8 cellular contexts compared by ENCODE assay signal in genomic region chr6:12605888-12606345, GRCh38.
DNase-seq lines count a peak whose midpoint lies in the region; ATAC-seq and TF ChIP-seq lines count a peak whose summit lies in the region.

No MANE protein-coding gene starts in this region.

- H3K9ac ChIP-seq in neural cell (ENCODE audit: low read length), result no peak overlapping the region

- TF ChIP-seq RAD21 in neural cell (conservative IDR thresholded peaks at IDR 0.05), result peak; percentile 71

- H3K9me3 ChIP-seq in neural cell (ENCODE audit: low read length), result no peaks in the 10 kb centered on the region
- H3K9me3 ChIP-seq in vagina, result no peaks in the 10 kb centered on the region

- ATAC-seq in GM18520 (IDR thresholded peaks at IDR 0.05; ENCODE audit: unreplicated experiment), result peak; percentile 39
- peak; percentile 33 for ATAC-seq in HG03097 (IDR thresholded peaks at IDR 0.05; ENCODE audit: low FRiP score, unreplicated experiment)
- ATAC-seq in activated CD4-positive, alpha-beta T cell treated with anti-CD3 and anti-CD28 coated beads for 36 hours, result peak; percentile 81

- H3K4me1 ChIP-seq in vagina, result peaks cover 11% of the 10 kb centered on the region

- no peaks in the 10 kb centered on the region for H4K20me1 ChIP-seq in neural cell (ENCODE audit: insufficient read depth)

- POLR2A ChIA-PET in activated CD4-positive, alpha-beta T cell treated with anti-CD3 and anti-CD28 coated beads for 36 hours (lab: Charles Lee), result no interaction called here

- H3K27ac ChIP-seq in neural cell (ENCODE audit: low read length) (no peak overlapping the region), vagina (no peak overlapping the region)

- intact Hi-C loops in activated CD4-positive, alpha-beta T cell treated with anti-CD3 and anti-CD28 coated beads for 36 hours (cut with DNase I, micrococcal nuclease), result loop anchor here (1.0 to 10.0 kb wide), 5 partner anchors 314 to 1021 kb away; partner anchors contain the start of gene EDN1 (in 2 of the 2)
- intact Hi-C loops in vagina (cut with DNase I), result loop anchor here (10.0 kb wide), 1 partner anchor 311 kb away; the partner anchor contains the start of gene EDN1

- H2AFZ ChIP-seq in neural cell (ENCODE audit: low read depth, low read length), result no peak overlapping the region

- no peak overlapping the region for H3K4me3 ChIP-seq in neural cell (ENCODE audit: low read length)
- H3K4me3 ChIP-seq in vagina, result no peak overlapping the region

- H3K36me3 ChIP-seq in neural cell (ENCODE audit: insufficient read depth, low read length), result no peaks in the 10 kb centered on the region
- no peaks in the 10 kb centered on the region for H3K36me3 ChIP-seq in vagina

- CTCF ChIA-PET in activated CD4-positive, alpha-beta T cell treated with anti-CD3 and anti-CD28 coated beads for 36 hours (lab: Charles Lee), result interaction anchor here (0.7 to 3.0 kb wide), 11 partner anchors 10 to 1014 kb away, joined by 3 to 25 read pairs (median 3); partner anchors contain the start of gene EDN1

- no peaks in the 10 kb centered on the region for H3K9me3 Mint-ChIP-seq in activated CD4-positive, alpha-beta T cell treated with anti-CD3 and anti-CD28 coated beads for 36 hours (ENCODE audit: low read depth)

- H3K4me3 Mint-ChIP-seq in activated CD4-positive, alpha-beta T cell treated with anti-CD3 and anti-CD28 coated beads for 36 hours, result no peak overlapping the region

- no peaks in the 10 kb centered on the region for H3K79me2 ChIP-seq in neural cell (replicated peaks; ENCODE audit: insufficient read depth, low read length)

- no peak for TF ChIP-seq POLR2A in vagina (IDR thresholded peaks at IDR 0.05)

- H3K9me2 ChIP-seq in neural cell (ENCODE audit: insufficient read depth, low read length), result no peaks in the 10 kb centered on the region

- H3K4me2 ChIP-seq in neural cell (ENCODE audit: low read length), result no peak overlapping the region

- H3K27me3 ChIP-seq in neural cell (ENCODE audit: insufficient read depth, low read depth, low read length) (no peaks in the 10 kb centered on the region), vagina (no peaks in the 10 kb centered on the region)

- peaks cover 7% of the 10 kb centered on the region for H3K4me1 Mint-ChIP-seq in activated CD4-positive, alpha-beta T cell treated with anti-CD3 and anti-CD28 coated beads for 36 hours

- no peak overlapping the region for H3K27ac Mint-ChIP-seq in activated CD4-positive, alpha-beta T cell treated with anti-CD3 and anti-CD28 coated beads for 36 hours

- TF ChIP-seq EP300 in neural cell (conservative IDR thresholded peaks at IDR 0.05; ENCODE audit: poor library complexity, severe bottlenecking), result no peak

- DNase-seq in AML-193 (lab: John Stamatoyannopoulos, UW) (peak; percentile 79 to 84), NCI-H2227 (lab: John Stamatoyannopoulos, UW; ENCODE audit: unreplicated experiment) (peak; percentile 80), fibroblast of gingiva (ENCODE audit: low read depth) (peak; percentile 60), vagina (ENCODE audit: extremely low spot score in 2 of 2) (no peak)
- peak; percentile 68 for DNase-seq in activated CD4-positive, alpha-beta T cell treated with anti-CD3 and anti-CD28 coated beads for 36 hours

- peaks cover 22% of the 10 kb centered on the region for H3K27me3 Mint-ChIP-seq in activated CD4-positive, alpha-beta T cell treated with anti-CD3 and anti-CD28 coated beads for 36 hours

- no peaks in the 10 kb centered on the region for H3F3A ChIP-seq in neural cell (ENCODE audit: insufficient read depth, low read length, poor library complexity, severe bottlenecking)

- H3K36me3 Mint-ChIP-seq in activated CD4-positive, alpha-beta T cell treated with anti-CD3 and anti-CD28 coated beads for 36 hours (ENCODE audit: low read depth), result no peaks in the 10 kb centered on the region

- TF ChIP-seq CTCF in neural cell (IDR thresholded peaks at IDR 0.05; ENCODE audit: poor library complexity, severe bottlenecking) (peak; percentile 68), vagina (IDR thresholded peaks at IDR 0.05) (peak; percentile 41 to 61 (median 46))

TF ChIP-seq in neural cell, 6 proteins besides CTCF, POLR2A, EP300 and RAD21:
- TF ChIP-seq SMC3 (conservative IDR thresholded peaks at IDR 0.05; ENCODE audit: poor library complexity) (peak; percentile 72), TAF1 (IDR thresholded peaks at IDR 0.05; ENCODE audit: low read depth) (no peak), POLR2AphosphoS5 (IDR thresholded peaks at IDR 0.05) (no peak)
TF ChIP-seq in neural cell: peak in this region for 1.

Comparison
In these comparisons a context has a peak if more than half of its experiments do, and no peak if none do; other contexts are left out.
1. DNase-seq: peak in AML-193 (2 of 2), NCI-H2227 (single experiment), activated CD4-positive, alpha-beta T cell treated with anti-CD3 and anti-CD28 coated beads for 36 hours (single experiment) and fibroblast of gingiva (single experiment); none in vagina (0 of 2).
2. Peak in every context shown above with its lines, with median percentiles within 50 percentile points of each other: ATAC-seq.